ENCODE assay signal across 8 cellular contexts in the genomic region with DNA sequence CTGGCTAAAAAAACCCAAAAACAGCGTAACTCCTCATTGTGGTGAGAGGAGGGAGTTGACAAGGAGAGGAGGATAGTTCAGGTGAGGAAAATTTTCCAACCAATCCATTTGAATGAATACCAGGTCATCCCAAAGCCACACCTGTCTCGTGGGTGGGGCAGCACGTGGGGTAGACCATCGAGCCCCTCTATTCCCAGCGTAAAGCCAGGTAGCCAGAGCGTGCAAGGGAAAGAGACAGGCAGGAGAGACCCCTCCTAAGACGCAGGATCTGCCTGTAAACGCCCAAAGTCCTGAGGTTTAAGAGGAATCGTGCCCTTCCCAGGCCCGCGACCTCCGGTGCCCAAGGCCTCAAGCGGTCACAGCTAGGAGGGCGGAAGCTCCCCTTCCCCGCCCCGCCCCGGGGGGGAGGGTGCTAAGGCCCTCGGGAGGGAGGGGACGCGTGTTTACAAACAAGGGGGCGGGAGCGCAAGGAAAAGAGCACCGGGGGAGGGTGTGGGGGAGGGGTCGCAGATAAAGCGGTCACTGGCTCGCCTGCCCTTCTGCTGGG. TPM values are rescaled to one million over a fixed set of nuclear protein-coding genes. Genes with fewer than 3 reads are reported as not detected.
DNase-seq lines count a peak whose midpoint lies in the region; ATAC-seq and TF ChIP-seq lines count a peak whose summit lies in the region.

No MANE protein-coding gene starts in this region.

- H3K4me1 ChIP-seq in heart right ventricle = peaks cover 27 to 72% (median 60%) of the 10 kb centered on the region in 9 donors

- intact Hi-C loops in heart right ventricle (cut with DNase I) = loop anchor here in 8 of 10 donors (2.0 to 10.0 kb wide), 8 partner anchors 37 to 1067 kb away; a partner anchor contains a TSS

- no peaks in the 10 kb centered on the region for H3K27me3 ChIP-seq in heart right ventricle

- no peaks in the 10 kb centered on the region for H3K9me3 ChIP-seq in heart right ventricle

- ATAC-seq in HG03520 (IDR thresholded peaks at IDR 0.05; ENCODE audit: unreplicated experiment) = peak; percentile 2
- peak; percentile 22 to 60 (median 28) for ATAC-seq in heart right ventricle

- peak overlapping the region; percentile 56 to 97 (median 80) for H3K4me3 ChIP-seq in heart right ventricle

- TF ChIP-seq CTCF in C4-2B (conservative IDR thresholded peaks at IDR 0.05) (no peak), heart right ventricle (IDR thresholded peaks at IDR 0.05) (no peak)

- H3K27ac ChIP-seq in C4-2B = peak overlapping the region; percentile 94
- H3K27ac ChIP-seq in heart right ventricle = peak overlapping the region; percentile 94 to 99 (median 98)

- DNase-seq in GM19240 (ENCODE audit: insufficient read length, low spot score) (peak; percentile 69), RKO (ENCODE audit: low spot score) (peak; percentile 86), heart right ventricle (peak; percentile 69 to 78), putamen (ENCODE audit: low spot score) (peak; percentile 73), NCI-H2107 (lab: John Stamatoyannopoulos, UW) (no peak)
- DNase-seq in activated naive CD4-positive, alpha-beta T cell treated with anti-CD3 and anti-CD28 coated beads, Interleukin-2, amount 50 U/mL, for 16 hours = peak; percentile 70

- WGBS in heart right ventricle, 2 donors = 3 to 4% methylated on average over 24 to 26 of the region's 26 CpGs

- peaks cover 0 to 61% (median 43%) of the 10 kb centered on the region in 9 donors for H3K36me3 ChIP-seq in heart right ventricle

RNA-seq across cellular contexts. Expression of a gene that starts 0.7 kb away (rescaled TPM):
- total RNA-seq in heart right ventricle = 10 to 100 TPM; 29.7 to 39.1 (median 33.2) TPM
- polyA plus RNA-seq in heart right ventricle = 10 to 100 TPM; 22.2 to 40.7 TPM

RNA-seq across cellular contexts. Expression of a gene that starts 0.9 kb away (rescaled TPM):
- 100 to 1,000 TPM in 1 of 10 donors, 10 to 100 TPM in 9; 44.8 to 104 (median 53.1) TPM for total RNA-seq in heart right ventricle
- polyA plus RNA-seq in heart right ventricle = 100 to 1,000 TPM in 1 of 2 donors, 10 to 100 TPM in 1; 25.8 to 178 TPM

RNA-seq across cellular contexts. Expression of a gene that starts 4.7 kb away (rescaled TPM):
- 10 to 100 TPM; 17.6 to 25.5 (median 23.0) TPM for total RNA-seq in heart right ventricle
- 10 to 100 TPM in 1 of 2 donors, 1 to 10 TPM in 1; 7.4 to 15.1 TPM for polyA plus RNA-seq in heart right ventricle

RNA-seq across cellular contexts. Expression of a gene that starts 7.5 kb away (rescaled TPM):
- 1 to 10 TPM in 3 of 10 donors, under 1 TPM in 7; 0.52 to 3.9 (median 0.94) TPM for total RNA-seq in heart right ventricle
- polyA plus RNA-seq in heart right ventricle = 1 to 10 TPM in 1 of 2 donors, under 1 TPM in 1; 0.55 to 8.7 TPM

RNA-seq across cellular contexts. Expression of a gene that starts 8.5 kb away (rescaled TPM):
- total RNA-seq in heart right ventricle = 10 to 100 TPM; 26.5 to 32.1 (median 28.0) TPM
- polyA plus RNA-seq in heart right ventricle = 10 to 100 TPM; 28.6 to 35.1 TPM
